In the genomic region with DNA sequence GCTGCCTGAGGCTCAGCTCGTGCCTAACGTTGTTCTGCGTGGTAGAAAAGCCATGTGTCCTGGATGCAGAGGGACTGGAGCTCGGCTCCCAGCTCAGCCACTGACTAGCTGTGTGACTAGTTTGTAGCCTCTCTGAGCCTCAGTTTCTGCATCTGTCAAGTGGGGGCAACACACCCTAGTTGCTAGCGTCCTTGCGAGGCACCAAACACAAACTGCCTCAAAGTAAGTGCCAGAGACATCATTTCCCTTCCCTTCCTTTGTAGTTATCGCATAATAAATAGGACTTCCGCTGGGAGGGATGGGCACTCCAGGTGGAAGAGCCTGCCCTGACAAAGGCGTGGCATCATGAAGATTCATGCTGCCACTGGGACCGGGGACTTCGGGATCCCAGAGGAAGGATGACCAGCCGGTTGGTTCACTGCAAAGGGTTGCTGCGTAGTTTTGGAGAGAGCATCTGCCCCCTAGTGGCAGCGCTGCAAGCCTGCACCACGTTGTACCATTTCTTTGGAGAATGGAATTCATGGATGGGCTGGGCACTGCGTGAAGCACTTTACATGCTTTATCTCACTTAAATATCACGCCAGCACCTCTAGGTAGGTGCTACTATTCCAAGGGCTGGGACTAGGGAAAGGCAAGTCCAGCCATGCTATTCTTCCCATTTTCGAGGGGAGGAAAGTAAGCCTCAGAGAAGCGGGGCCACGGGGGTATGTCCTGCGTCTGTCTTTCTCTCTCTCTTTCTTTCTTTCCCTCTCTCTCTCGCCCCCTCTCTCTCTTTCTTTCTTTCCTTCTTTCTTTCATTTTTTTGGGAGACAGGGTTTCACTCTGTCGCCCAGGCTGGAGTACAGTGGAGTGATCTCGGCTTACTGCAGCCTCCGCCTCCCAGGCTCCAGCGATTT, we compare ENCODE assay signal across 8 cellular contexts. TPM values are rescaled to one million over a fixed set of nuclear protein-coding genes. Genes with fewer than 3 reads are reported as not detected.
DNase-seq lines count a peak whose midpoint lies in the region; FAIRE-seq and TF ChIP-seq lines count a peak whose summit lies in the region.

No MANE protein-coding gene starts in this region.

- TF ChIP-seq CTCF in Peyer's patch (IDR thresholded peaks at IDR 0.05) (peak; percentile 85 to 98 (median 92)), foreskin fibroblast (IDR thresholded peaks at IDR 0.05; ENCODE audit: low read depth, low read length) (peak; percentile 94), osteoblast (IDR thresholded peaks at IDR 0.05; ENCODE audit: extremely low read depth, low read depth, low read length) (peak; percentile 98), tibial artery (IDR thresholded peaks at IDR 0.05) (peak; percentile 95 to 96)

- TF ChIP-seq POLR2A in Peyer's patch (IDR thresholded peaks at IDR 0.05), result no peak

- DNase-seq in Ammon's horn (ENCODE audit: low spot score) (peak; percentile 83), GM19239 (ENCODE audit: insufficient read length, low spot score) (peak; percentile 73), Peyer's patch (peak in 2 of 3 donors; percentile 51 to 84), foreskin fibroblast (peak; percentile 54 to 86), osteoblast (ENCODE audit: insufficient read length, low spot score, missing footprints) (peak; percentile 96), tibial artery (peak in 1 of 2 donors; percentile 41)
- peak; percentile 34 for DNase-seq in Jurkat, Clone E6-1 (ENCODE audit: low read depth, low spot score)
- peak; percentile 31 to 49 for DNase-seq in activated T-helper 1 cell treated with anti-CD3 and anti-CD28 coated beads, Interleukin-2, amount 50 U/mL, for 16 hours (ENCODE audit: low read depth in 1 of 2, low spot score in 1 of 2)

- H3K36me3 ChIP-seq in Peyer's patch (no peaks in the 10 kb centered on the region), osteoblast (ENCODE audit: insufficient read depth, low read length) (no peaks in the 10 kb centered on the region), tibial artery (no peaks in the 10 kb centered on the region)

- H3K4me2 ChIP-seq in osteoblast (ENCODE audit: insufficient read depth, low read length), result no peak overlapping the region

- no peaks in the 10 kb centered on the region for H3K79me2 ChIP-seq in osteoblast (ENCODE audit: insufficient read depth, low read length)

- H2AFZ ChIP-seq in osteoblast (ENCODE audit: low read length), result no peak overlapping the region

- H3K4me3 ChIP-seq in Jurkat, Clone E6-1 (ENCODE audit: low read length), result no peak overlapping the region
- H3K4me3 ChIP-seq in Peyer's patch (no peak overlapping the region), foreskin fibroblast (ENCODE audit: low read depth in 1 of 2, low read length in 2 of 2) (no peak overlapping the region), osteoblast (ENCODE audit: insufficient read depth, low read length) (no peak overlapping the region), tibial artery (no peak overlapping the region)

- H4K20me1 ChIP-seq in osteoblast (ENCODE audit: insufficient read depth, low read length), result no peaks in the 10 kb centered on the region

- peaks cover 0 to 5% (median 3%) of the 10 kb centered on the region in 4 donors for H3K4me1 ChIP-seq in Peyer's patch
- no peaks in the 10 kb centered on the region for H3K4me1 ChIP-seq in osteoblast (ENCODE audit: insufficient read depth, low read length)
- H3K4me1 ChIP-seq in tibial artery, result peaks cover 0 to 12% (median 2%) of the 10 kb centered on the region in 4 donors

- H3K9me3 ChIP-seq in Peyer's patch, result no peaks in the 10 kb centered on the region
- no peaks in the 10 kb centered on the region for H3K9me3 ChIP-seq in osteoblast (ENCODE audit: low read depth, low read length)
- H3K9me3 ChIP-seq in tibial artery, result no peaks in the 10 kb centered on the region

- intact Hi-C loops in tibial artery (cut with DNase I; ENCODE audit: low total_unique reads), result loop anchor here (1.0 to 10.0 kb wide), 2 partner anchors 61 to 347 kb away; no protein-coding TSS in a partner anchor

- H3K27ac ChIP-seq in Peyer's patch, result no peak overlapping the region
- no peak overlapping the region for H3K27ac ChIP-seq in osteoblast (ENCODE audit: low read depth, low read length)
- no peak overlapping the region for H3K27ac ChIP-seq in tibial artery

- FAIRE-seq in GM19239 (lab: Jason Lieb, UNC), result peak; percentile 95

- H3K27me3 ChIP-seq in Peyer's patch (no peaks in the 10 kb centered on the region), osteoblast (ENCODE audit: insufficient read depth, low read length) (peaks cover 12% of the 10 kb centered on the region), tibial artery (no peaks in the 10 kb centered on the region)

RNA-seq across cellular contexts. Expression of a gene that starts 4.6 kb away (rescaled TPM):
- polyA plus RNA-seq in Jurkat, Clone E6-1 (2012; ENCODE audit: insufficient read depth, insufficient read length), result not detected
- total RNA-seq in Peyer's patch (not detected), osteoblast (not detected in 2 replicates)

RNA-seq across cellular contexts. Expression of a gene that starts 24.4 kb away (rescaled TPM):
- polyA plus RNA-seq in Jurkat, Clone E6-1 (2012; ENCODE audit: insufficient read depth, insufficient read length), result 2.6 TPM
- total RNA-seq in Peyer's patch (1 to 10 TPM in 3 of 4 donors, not detected in 1; 3.4 to 4.9 (median 3.6) TPM), osteoblast (1.2 and 1.4 TPM in 2 replicates)

RNA-seq across cellular contexts. Expression of a gene that starts 25.4 kb away (rescaled TPM):
- polyA plus RNA-seq in Jurkat, Clone E6-1 (2012; ENCODE audit: insufficient read depth, insufficient read length), result not detected
- total RNA-seq in Peyer's patch (10 to 100 TPM in 1 of 4 donors, 1 to 10 TPM in 3; 3.2 to 32.2 (median 5.4) TPM), osteoblast (0.88 and 1.1 TPM in 2 replicates)
